Comparison of ENCODE assay signal across 13 cellular contexts in the genomic region with DNA sequence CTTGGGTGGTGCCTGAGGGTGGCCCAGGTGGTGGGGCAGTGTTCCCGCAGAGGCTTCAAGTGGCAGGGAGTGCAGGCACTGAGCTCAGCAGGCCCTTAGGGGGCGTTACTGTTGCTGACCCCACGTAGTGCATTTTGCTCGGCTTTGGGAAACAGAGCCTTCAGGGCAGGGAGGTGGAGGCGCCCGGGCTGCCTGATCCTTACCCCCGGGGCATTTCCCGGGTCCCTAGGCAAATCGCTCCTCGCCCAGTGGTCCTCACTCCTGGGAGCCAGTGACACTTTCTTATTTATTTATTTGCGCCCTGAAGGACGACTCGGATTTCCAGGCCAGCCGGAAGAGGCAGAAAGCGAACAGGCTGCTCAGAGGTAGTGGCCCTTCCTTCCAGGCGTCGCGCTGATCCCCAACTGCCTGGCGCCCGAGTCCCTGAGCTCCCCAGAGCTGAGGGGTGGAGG. TPM values are rescaled to one million over a fixed set of nuclear protein-coding genes. Genes with fewer than 3 reads are reported as not detected.
DNase-seq lines count a peak whose midpoint lies in the region; ATAC-seq, FAIRE-seq and TF ChIP-seq lines count a peak whose summit lies in the region.
"Had no signal": no experiment of that assay in that cellular context is flagged by ENCODE, and none has a peak within 500 bp of the region (broad histone marks: within the 10 kb centered on the region; RNA-seq: fewer than 3 reads in every experiment).

No MANE protein-coding gene starts in this region.

- no peaks in the 10 kb centered on the region for H3K36me3 Mint-ChIP-seq in T-helper 2 cell treated with Interferon-gamma antibody and Interleukin-4, amounts not matched to agents 5 μg/mL and 100 μg/mL, for 36 hours (ENCODE audit: low read depth)
- H3K36me3 Mint-ChIP-seq in progenitor cell of endocrine pancreas (ENCODE audit: insufficient read depth), result no peaks in the 10 kb centered on the region

- no peak overlapping the region for H3K4me2 ChIP-seq in K562 (ENCODE audit: insufficient read depth, low read length)

- H2AFZ ChIP-seq in K562 (ENCODE audit: low read depth, low read length), result no peak overlapping the region

- peak overlapping the region; percentile 62 for H3K4me3 ChIP-seq in HUES64 (ENCODE audit: low read length)
- H3K4me3 ChIP-seq in K562, result no peak overlapping the region
- H3K4me3 ChIP-seq: upper lobe of left lung had no signal

- no peak for FAIRE-seq in K562 (lab: Jason Lieb, UNC)

- WGBS in HUES64, result 2% methylated on average over 20 of the region's 20 CpGs
- 6% methylated on average over 20 of the region's 20 CpGs for WGBS in K562 (ENCODE audit: insufficient coverage, low coverage, missing lambda C conversion rate)

- peak; percentile 80 for ATAC-seq in K562
- ATAC-seq in GM19351 (IDR thresholded peaks at IDR 0.05; ENCODE audit: unreplicated experiment), result no peak
- no peak for ATAC-seq in esophagus mucosa
- ATAC-seq: right cardiac atrium had no signal

- intact Hi-C loops in K562 (cut with micrococcal nuclease), result no loop called here

- peak overlapping the region; percentile 34 for H3K4me3 Mint-ChIP-seq in T-helper 2 cell treated with Interferon-gamma antibody and Interleukin-4, amounts not matched to agents 5 μg/mL and 100 μg/mL, for 36 hours
- no peak overlapping the region for H3K4me3 Mint-ChIP-seq in progenitor cell of endocrine pancreas (ENCODE audit: low read depth)

- POLR2A ChIA-PET in K562 (lab: Yijun Ruan, JAX), result no interaction called here

- no peaks in the 10 kb centered on the region for H3K9me3 Mint-ChIP-seq in T-helper 2 cell treated with Interferon-gamma antibody and Interleukin-4, amounts not matched to agents 5 μg/mL and 100 μg/mL, for 36 hours
- no peaks in the 10 kb centered on the region for H3K9me3 Mint-ChIP-seq in progenitor cell of endocrine pancreas (ENCODE audit: low read depth)

- H3K9me3 ChIP-seq in HUES64 (ENCODE audit: insufficient read depth, low read depth, low read length) (no peaks in the 10 kb centered on the region), K562 (replicated peaks; ENCODE audit: control insufficient read depth, insufficient read depth, low read depth, low read length) (no peaks in the 10 kb centered on the region)
- H3K9me3 ChIP-seq: upper lobe of left lung had no signal

- H3K27ac Mint-ChIP-seq in T-helper 2 cell treated with Interferon-gamma antibody and Interleukin-4, amounts not matched to agents 5 μg/mL and 100 μg/mL, for 36 hours, result no peak overlapping the region
- H3K27ac Mint-ChIP-seq in progenitor cell of endocrine pancreas, result no peak overlapping the region

- no peaks in the 10 kb centered on the region for H3K79me2 ChIP-seq in K562 (ENCODE audit: control insufficient read depth, insufficient read depth, low read length)

- H3K4me1 ChIP-seq in HUES64 (ENCODE audit: insufficient read depth, low read length), result peaks cover 42% of the 10 kb centered on the region
- H3K4me1 ChIP-seq in K562 (replicated peaks in 1 of 2; ENCODE audit: control insufficient read depth in 2 of 2, insufficient read depth in 2 of 2, low read length in 2 of 2), result peaks cover 0 to 6% of the 10 kb centered on the region in 2 experiments; a peak in 1 of 5 replicates

- in situ Hi-C loops in K562 (cut with MboI), result no loop called here

- peaks cover 40% of the 10 kb centered on the region for H3K4me1 Mint-ChIP-seq in T-helper 2 cell treated with Interferon-gamma antibody and Interleukin-4, amounts not matched to agents 5 μg/mL and 100 μg/mL, for 36 hours (ENCODE audit: low read depth)
- peaks cover 26% of the 10 kb centered on the region for H3K4me1 Mint-ChIP-seq in progenitor cell of endocrine pancreas (ENCODE audit: low read depth)

- no peaks in the 10 kb centered on the region for H3K36me3 ChIP-seq in HUES64 (ENCODE audit: insufficient read depth, low read length)
- no peaks in the 10 kb centered on the region for H3K36me3 ChIP-seq in K562 (ENCODE audit: control insufficient read depth, insufficient read depth, low read length)
- H3K36me3 ChIP-seq: upper lobe of left lung had no signal

- no peaks in the 10 kb centered on the region for H4K20me1 ChIP-seq in K562 (replicated peaks; ENCODE audit: control insufficient read depth, insufficient read depth, low read length)

- TF ChIP-seq POLR2A in K562 (conservative IDR thresholded peaks at IDR 0.05), result no peak

- CTCF ChIA-PET in K562 (lab: Yijun Ruan, JAX; ENCODE audit: low intra/inter-chr PET ratio), result no interaction called here

- no peak overlapping the region for H3K27ac ChIP-seq in HUES64 (ENCODE audit: low read depth, low read length)
- H3K27ac ChIP-seq in K562 (ENCODE audit: extremely low read depth, low read depth, low read length), result no peak overlapping the region
- H3K27ac ChIP-seq: upper lobe of left lung had no signal

- no peak for DNase-seq in T-helper 2 cell treated with Interferon-gamma antibody and Interleukin-4, amounts not matched to agents 5 μg/mL and 100 μg/mL, for 36 hours (ENCODE audit: low spot score)
- DNase-seq in T-helper 2 cell, result no peak
- DNase-seq in K562 (ENCODE audit: extremely low read depth in 1 of 4, low spot score in 3 of 4), result peak in 2 of 4 experiments; percentile 9 to 25
- peak; percentile 29 for DNase-seq in progenitor cell of endocrine pancreas (ENCODE audit: low spot score, unreplicated experiment)
- no peak for DNase-seq in NCI-H2081 (lab: John Stamatoyannopoulos, UW)
- DNase-seq: activated effector memory CD4-positive, alpha-beta T cell treated with anti-CD3 and anti-CD28 coated beads, Interleukin-2, amount 50 U/mL, for 16 hours; foreskin melanocyte; NCI-H1417 treated with DMSO at 0.1 percent for 48 hours; right cardiac atrium had no signal

- H3K27me3 ChIP-seq in HUES64 (ENCODE audit: insufficient read depth, low read length) (peaks cover 47% of the 10 kb centered on the region), K562 (ENCODE audit: control insufficient read depth in 2 of 2, insufficient read depth in 2 of 2, low read length in 2 of 2) (peaks cover 31 to 51% of the 10 kb centered on the region in 2 experiments)

- H3K9ac ChIP-seq in HUES64 (ENCODE audit: low read depth, low read length), result peak overlapping the region; percentile 65; the same call in 1 of the 2 replicates
- H3K9ac ChIP-seq in K562 (ENCODE audit: insufficient read depth in 1 of 2, low read depth in 2 of 2, low read length in 2 of 2), result no peak overlapping the region

- no TSS peak for BruUV-seq in K562 (replicated peaks; lab: Mats Ljungman, UMichigan)

- peaks cover 92% of the 10 kb centered on the region for H3K27me3 Mint-ChIP-seq in T-helper 2 cell treated with Interferon-gamma antibody and Interleukin-4, amounts not matched to agents 5 μg/mL and 100 μg/mL, for 36 hours (ENCODE audit: low read depth)
- H3K27me3 Mint-ChIP-seq in progenitor cell of endocrine pancreas, result peaks cover 96% of the 10 kb centered on the region

- TF ChIP-seq RAD21 in K562 (CRISPR knock-in tag; conservative IDR thresholded peaks at IDR 0.05 in 1 of 2, IDR thresholded peaks at IDR 0.05 in 1 of 2), result peak; percentile 33 to 41; a peak in 3 of 4 replicates

- TF ChIP-seq CTCF in K562 (IDR thresholded peaks at IDR 0.05 in 2 of 3, conservative IDR thresholded peaks at IDR 0.05 in 1 of 3; ENCODE audit: insufficient read depth in 2 of 3, low read depth in 1 of 3, low read length in 3 of 3), result peak in 2 of 3 experiments; percentile 20 to 51; a peak in 2 of 6 replicates
- TF ChIP-seq CTCF in progenitor cell of endocrine pancreas (IDR thresholded peaks at IDR 0.05; ENCODE audit: unreplicated experiment), result peak; percentile 61

- no peaks in the 10 kb centered on the region for H3K9me1 ChIP-seq in K562 (ENCODE audit: control insufficient read depth, insufficient read depth, low read length)

- no peak for TF ChIP-seq EP300 in K562 (IDR thresholded peaks at IDR 0.05; ENCODE audit: low read length)

TF ChIP-seq in K562, 482 proteins besides CTCF, POLR2A, EP300 and RAD21:
- no peak for TF ChIP-seq CBX3 (IDR thresholded peaks at IDR 0.05; ENCODE audit: borderline replicate concordance in 1 of 2, low read length in 2 of 2)
- no peak for TF ChIP-seq SMAD1 (IDR thresholded peaks at IDR 0.05; ENCODE audit: low read depth, low read length, partially characterized antibody)
- no peak for TF ChIP-seq NFYB (IDR thresholded peaks at IDR 0.05; ENCODE audit: extremely low read depth, insufficient read length)
- TF ChIP-seq MEF2A (IDR thresholded peaks at IDR 0.05; ENCODE audit: control insufficient read depth, low read depth, low read length), result no peak
- TF ChIP-seq ZNF41 (CRISPR knock-in tag; conservative IDR thresholded peaks at IDR 0.05), result no peak

RNA-seq across cellular contexts. Expression of gene FOXB1, which starts 10.1 kb away (rescaled TPM):
- polyA plus RNA-seq in HUES64 (2013, experiment 1 of 2), result 16.4 TPM
- 23.1 TPM for polyA plus RNA-seq in HUES64 (2013, experiment 2 of 2)
- total RNA-seq in K562 (2011; cell fraction: chromatin; rRNA removed; ENCODE audit: low replicate concordance), result not detected in 2 replicates
- total RNA-seq in K562 (2011; cell fraction: nucleolus; rRNA removed), result not detected in 2 replicates
- total RNA-seq in K562 (2011; cell fraction: nucleoplasm; rRNA removed), result not detected in 2 replicates
- total RNA-seq in K562 (2014; rRNA removed), result not detected in 2 replicates
- total RNA-seq in K562 (2014; rRNA removed; fragmentation: Illumina TruSeq; extraction: Trizol), result not detected in 2 replicates
- total RNA-seq in K562 (2015; rRNA removed; fragmentation: Illumina TruSeq; extraction: Trizol), result not detected in 2 replicates
- total RNA-seq in K562 (2021), result not detected in 2 replicates
- not detected in 2 replicates for polyA plus RNA-seq in K562 (2011; rRNA removed)
- polyA plus RNA-seq in K562 (2011; cell fraction: cytosol; rRNA removed), result not detected in 2 replicates
- not detected in 2 replicates for polyA plus RNA-seq in K562 (2011; cell fraction: nucleus; rRNA removed)
- polyA plus RNA-seq in K562 (2012), result not detected in 2 replicates
- not detected in 2 replicates for polyA plus RNA-seq in K562 (2014; fragmentation: Illumina TruSeq; extraction: Trizol)
- not detected for polyA plus RNA-seq in K562 (2014; fragmentation: Nextera tagmentation; extraction: Ambion mirVana)
- not detected in 2 replicates for polyA plus RNA-seq in K562 (2014; rRNA removed)
- polyA minus RNA-seq in K562 (2011; rRNA and poly(A)+ RNA removed), result not detected in 2 replicates
- polyA minus RNA-seq in K562 (2011; cell fraction: cytosol; rRNA and poly(A)+ RNA removed), result not detected in 2 replicates
- polyA minus RNA-seq in K562 (2011; cell fraction: nucleus; rRNA and poly(A)+ RNA removed), result not detected in 2 replicates
- not detected in 2 replicates for total RNA-seq in progenitor cell of endocrine pancreas
- total RNA-seq in esophagus mucosa, result not detected
- total RNA-seq: right cardiac atrium, upper lobe of left lung had no signal
- polyA plus RNA-seq: right cardiac atrium had no signal
